In genomic region chr3:127484601-127485388, GRCh38 we compare ENCODE assay signal across 13 cellular contexts.
DNase-seq lines count a peak whose midpoint lies in the region; ATAC-seq, FAIRE-seq and TF ChIP-seq lines count a peak whose summit lies in the region.
"Had no signal": no experiment of that assay in that cellular context is flagged by ENCODE, and none has a peak within 500 bp of the region (broad histone marks: within the 10 kb centered on the region; RNA-seq: fewer than 3 reads in every experiment).

No MANE protein-coding gene starts in this region.

- H3K4me3 Mint-ChIP-seq in activated T-cell treated with anti-CD3 and anti-CD28 coated beads, Interleukin-2, amount 50 U/mL, for 24 hours, result peak overlapping the region; percentile 28
- H3K4me3 Mint-ChIP-seq in astrocyte (ENCODE audit: unreplicated experiment), result no peak overlapping the region

- H3K36me3 ChIP-seq in astrocyte (ENCODE audit: insufficient read depth, low read length) (no peaks in the 10 kb centered on the region), spleen (no peaks in the 10 kb centered on the region)
- H3K36me3 ChIP-seq: esophagus squamous epithelium, HAP-1 had no signal

- no peaks in the 10 kb centered on the region for H4K20me1 ChIP-seq in astrocyte (ENCODE audit: insufficient read depth, low read length)

- no peaks in the 10 kb centered on the region for H3K9me3 ChIP-seq in astrocyte (ENCODE audit: insufficient read depth, low read depth, low read length)
- no peaks in the 10 kb centered on the region for H3K9me3 ChIP-seq in spleen
- H3K9me3 ChIP-seq: esophagus squamous epithelium, HAP-1 had no signal

- FAIRE-seq in HTR-8/SVneo (lab: Jason Lieb, UNC) (peak; percentile 28), astrocyte (lab: Jason Lieb, UNC) (no peak)
- FAIRE-seq: islet of Langerhans had no signal

- H3K4me1 Mint-ChIP-seq in activated T-cell treated with anti-CD3 and anti-CD28 coated beads, Interleukin-2, amount 50 U/mL, for 24 hours (ENCODE audit: low read depth), result peaks cover 31% of the 10 kb centered on the region
- H3K4me1 Mint-ChIP-seq in astrocyte (ENCODE audit: low read depth, unreplicated experiment), result peaks cover 13% of the 10 kb centered on the region

- intact Hi-C loops in spleen (cut with DNase I; ENCODE audit: low total_unique reads), result no loop called here

- TF ChIP-seq CTCF in astrocyte (IDR thresholded peaks at IDR 0.05; ENCODE audit: insufficient read depth, low read depth, low read length) (no peak), spleen (IDR thresholded peaks at IDR 0.05 in 8 of 11, conservative IDR thresholded peaks at IDR 0.05 in 3 of 11) (no peak)

- peak; percentile 31 for DNase-seq in activated T-cell treated with anti-CD3 and anti-CD28 coated beads, Interleukin-2, amount 50 U/mL, for 24 hours
- no peak for DNase-seq in activated T-cell treated with anti-CD3 and anti-CD28 coated beads, Interleukin-2, amount 50 U/mL, for 1 hour
- no peak for DNase-seq in HTR-8/SVneo (ENCODE audit: insufficient read length, low spot score)
- peak; percentile 8 for DNase-seq in astrocyte (ENCODE audit: low read depth)
- DNase-seq in spleen, result peak; percentile 48
- DNase-seq in dedifferentiated amniotic fluid mesenchymal stem cell (ENCODE audit: extremely low spot score), result no peak
- DNase-seq: activated CD4-positive, alpha-beta T cell treated with anti-CD3 and anti-CD28 coated beads for 4 hours; esophagus squamous epithelium; nucleus accumbens had no signal

- no peak overlapping the region for H3K9ac ChIP-seq in astrocyte (ENCODE audit: low read length)

- TF ChIP-seq POLR2A in spleen (IDR thresholded peaks at IDR 0.05), result no peak

- no peaks in the 10 kb centered on the region for H3K79me2 ChIP-seq in astrocyte (ENCODE audit: insufficient read depth, low read length)

- H3K27me3 Mint-ChIP-seq in activated T-cell treated with anti-CD3 and anti-CD28 coated beads, Interleukin-2, amount 50 U/mL, for 24 hours, result peaks cover 69% of the 10 kb centered on the region
- peaks cover 38% of the 10 kb centered on the region for H3K27me3 Mint-ChIP-seq in astrocyte (ENCODE audit: low read depth, unreplicated experiment)

- peak overlapping the region; percentile 87 for H3K27ac Mint-ChIP-seq in activated T-cell treated with anti-CD3 and anti-CD28 coated beads, Interleukin-2, amount 50 U/mL, for 24 hours
- H3K27ac Mint-ChIP-seq in astrocyte (ENCODE audit: unreplicated experiment), result no peak overlapping the region

- H3K4me2 ChIP-seq in astrocyte (ENCODE audit: low read length), result no peak overlapping the region

- no peaks in the 10 kb centered on the region for H3K9me3 Mint-ChIP-seq in activated T-cell treated with anti-CD3 and anti-CD28 coated beads, Interleukin-2, amount 50 U/mL, for 24 hours
- peaks cover 4% of the 10 kb centered on the region for H3K9me3 Mint-ChIP-seq in astrocyte (ENCODE audit: unreplicated experiment)

- H2AFZ ChIP-seq in astrocyte (ENCODE audit: low read depth, low read length), result no peak overlapping the region

- H3K36me3 Mint-ChIP-seq in activated T-cell treated with anti-CD3 and anti-CD28 coated beads, Interleukin-2, amount 50 U/mL, for 24 hours (ENCODE audit: low read depth), result no peaks in the 10 kb centered on the region
- H3K36me3 Mint-ChIP-seq in astrocyte (ENCODE audit: low read depth, unreplicated experiment), result no peaks in the 10 kb centered on the region

- H3K27ac ChIP-seq in astrocyte (ENCODE audit: low read depth, low read length), result no peak overlapping the region
- H3K27ac ChIP-seq in spleen, result no peak overlapping the region
- H3K27ac ChIP-seq: esophagus squamous epithelium had no signal

- 44 to 80% (median 69%) methylated on average over 5 to 9 of the region's 9 CpGs for WGBS in spleen, 5 donors

- no peak for ATAC-seq in GM19023 (IDR thresholded peaks at IDR 0.05; ENCODE audit: unreplicated experiment)
- ATAC-seq in GM21423 (IDR thresholded peaks at IDR 0.05; ENCODE audit: unreplicated experiment), result no peak

- H3K4me1 ChIP-seq in astrocyte (ENCODE audit: insufficient read depth, low read length) (no peaks in the 10 kb centered on the region), spleen (peaks cover 0 to 11% (median 0%) of the 10 kb centered on the region in 6 donors)
- H3K4me1 ChIP-seq: esophagus squamous epithelium, HAP-1 had no signal

- no peak overlapping the region for H3K4me3 ChIP-seq in astrocyte (ENCODE audit: insufficient read depth, low read depth, low read length)
- no peak overlapping the region for H3K4me3 ChIP-seq in spleen
- H3K4me3 ChIP-seq: esophagus squamous epithelium, HAP-1 had no signal

- H3K27me3 ChIP-seq in astrocyte (ENCODE audit: insufficient read depth, low read length) (peaks cover 3% of the 10 kb centered on the region), spleen (replicated peaks in 1 of 7) (peaks cover 0 to 38% (median 0%) of the 10 kb centered on the region in 7 donors)

Comparison
In these comparisons a context has a peak if more than half of its experiments do, and no peak if none do; other contexts are left out.
1. DNase-seq: peak in activated T-cell treated with anti-CD3 and anti-CD28 coated beads, Interleukin-2, amount 50 U/mL, for 24 hours (single experiment), astrocyte (single experiment) and spleen (single experiment); none in activated T-cell treated with anti-CD3 and anti-CD28 coated beads, Interleukin-2, amount 50 U/mL, for 1 hour (single experiment), HTR-8/SVneo (single experiment) and dedifferentiated amniotic fluid mesenchymal stem cell (single experiment).